Comparison of ENCODE assay signal across 2 cellular contexts in genomic region chr20:31722388-31723281, GRCh38.
A peak's percentile ranks its signal among the peaks of the same experiment; 100 is the strongest.
TF ChIP-seq lines count a peak whose summit lies in the region.

BCL2L1 (minus strand) TSS chr20:31722868; CDS start chr20:31722218, 650 bp downstream.

TF ChIP-seq in HEK293, 187 proteins besides CTCF, POLR2A, EP300 and RAD21 (continued from another document and continues in another):
- no peak for TF ChIP-seq HIC1 (tag by site-specific recombination; IDR thresholded peaks at IDR 0.05)
- peak; percentile 44; the same call in 1 of the 2 replicates for TF ChIP-seq KLF7 (tag by site-specific recombination; IDR thresholded peaks at IDR 0.05; ENCODE audit: borderline replicate concordance)
- no peak for TF ChIP-seq ZNF391 (tag by site-specific recombination; IDR thresholded peaks at IDR 0.05; ENCODE audit: borderline replicate concordance, low read depth)
- no peak for TF ChIP-seq ZNF18 (tag by site-specific recombination; IDR thresholded peaks at IDR 0.05)
- no peak for TF ChIP-seq ZFP41 (tag by site-specific recombination; IDR thresholded peaks at IDR 0.05; ENCODE audit: borderline replicate concordance)
- no peak for TF ChIP-seq TCF7L2 (IDR thresholded peaks at IDR 0.05; ENCODE audit: borderline replicate concordance, low read depth, low read length)
- TF ChIP-seq ZNF645 (tag by site-specific recombination; IDR thresholded peaks at IDR 0.05): no peak
- 0 out of 2 replicates have a peak, but pooled peaks have one; percentile 25 for TF ChIP-seq ZNF280D (tag by site-specific recombination; IDR thresholded peaks at IDR 0.05)
- TF ChIP-seq ZBTB21 (tag by site-specific recombination; IDR thresholded peaks at IDR 0.05): no peak
- TF ChIP-seq OVOL3 (tag by site-specific recombination; IDR thresholded peaks at IDR 0.05): no peak
- TF ChIP-seq SP7 (tag by site-specific recombination; IDR thresholded peaks at IDR 0.05): no peak; the same call in 1 of the 2 replicates
- no peak for TF ChIP-seq ZNF114 (tag by site-specific recombination; IDR thresholded peaks at IDR 0.05)
- TF ChIP-seq ZNF514 (tag by site-specific recombination; IDR thresholded peaks at IDR 0.05): no peak
- no peak for TF ChIP-seq ZNF280C (tag by site-specific recombination; IDR thresholded peaks at IDR 0.05)
- TF ChIP-seq ZNF350 (tag by site-specific recombination; IDR thresholded peaks at IDR 0.05): no peak
- TF ChIP-seq ZNF792 (tag by site-specific recombination; IDR thresholded peaks at IDR 0.05): no peak
- TF ChIP-seq KLF8 (tag by site-specific recombination; IDR thresholded peaks at IDR 0.05): no peak
- TF ChIP-seq MZF1 (tag by site-specific recombination; IDR thresholded peaks at IDR 0.05; ENCODE audit: borderline replicate concordance): no peak
- no peak for TF ChIP-seq ZNF501 (tag by site-specific recombination; IDR thresholded peaks at IDR 0.05)

TF ChIP-seq in K562, 482 proteins besides CTCF, POLR2A, EP300 and RAD21 (continued from another document and continues in another):
- no peak for TF ChIP-seq ZBTB2 (IDR thresholded peaks at IDR 0.05)
- no peak for TF ChIP-seq ZNF561 (CRISPR knock-in tag; conservative IDR thresholded peaks at IDR 0.05)
- TF ChIP-seq RNF219 (CRISPR knock-in tag; IDR thresholded peaks at IDR 0.05): no peak
- TF ChIP-seq ZNF407 (IDR thresholded peaks at IDR 0.05; ENCODE audit: low read depth): no peak
- peak; percentile 10; the same call in 1 of the 2 replicates for TF ChIP-seq ELF2 (CRISPR knock-in tag; IDR thresholded peaks at IDR 0.05)
- TF ChIP-seq HOXB6 (CRISPR knock-in tag; IDR thresholded peaks at IDR 0.05; ENCODE audit: borderline replicate concordance): no peak
- TF ChIP-seq ZNF3 (CRISPR knock-in tag; IDR thresholded peaks at IDR 0.05): no peak
- no peak for TF ChIP-seq GTF3C2 (IDR thresholded peaks at IDR 0.05; ENCODE audit: borderline replicate concordance, extremely low read depth, insufficient read length)
- TF ChIP-seq ELF4 (CRISPR knock-in tag; IDR thresholded peaks at IDR 0.05): 0 out of 2 replicates have a peak, but pooled peaks have one; percentile 18
- peak; percentile 45 for TF ChIP-seq SMC3 (conservative IDR thresholded peaks at IDR 0.05; ENCODE audit: insufficient read depth, low read depth, low read length)
- TF ChIP-seq EWSR1 (IDR thresholded peaks at IDR 0.05; ENCODE audit: borderline replicate concordance, low read depth, partially characterized antibody): no peak
- TF ChIP-seq ZNF696 (CRISPR knock-in tag; conservative IDR thresholded peaks at IDR 0.05): no peak
- peak; percentile 53 for TF ChIP-seq SMAD4 (CRISPR knock-in tag; conservative IDR thresholded peaks at IDR 0.05)
- no peak for TF ChIP-seq PTBP1 (IDR thresholded peaks at IDR 0.05; ENCODE audit: low read depth, low read length)
- TF ChIP-seq THRA (IDR thresholded peaks at IDR 0.05): no peak
- no peak for TF ChIP-seq ZBTB17 (CRISPR knock-in tag; IDR thresholded peaks at IDR 0.05)
- TF ChIP-seq RFX1 (IDR thresholded peaks at IDR 0.05): no peak
- TF ChIP-seq YY1 (IDR thresholded peaks at IDR 0.05; ENCODE audit: borderline replicate concordance in 1 of 3, control insufficient read depth in 1 of 3, extremely low read depth in 1 of 3, insufficient read depth in 3 of 3, insufficient read length in 1 of 3, insufficient replicate concordance in 2 of 3, low read depth in 1 of 3, low read length in 2 of 3): peak in 1 of 3 experiments; percentile 50
- TF ChIP-seq STAT6 (CRISPR knock-in tag; IDR thresholded peaks at IDR 0.05): no peak
- TF ChIP-seq STAT5B (CRISPR knock-in tag; IDR thresholded peaks at IDR 0.05): no peak
- no peak for TF ChIP-seq MITF (IDR thresholded peaks at IDR 0.05)
- TF ChIP-seq MCM7 (IDR thresholded peaks at IDR 0.05): no peak
- TF ChIP-seq BRF1 (IDR thresholded peaks at IDR 0.05; ENCODE audit: borderline replicate concordance, extremely low read depth, insufficient read length): no peak
- peak; percentile 25; the same call in 1 of the 2 replicates for TF ChIP-seq TOE1 (IDR thresholded peaks at IDR 0.05; ENCODE audit: borderline replicate concordance)
- no peak for TF ChIP-seq TOE1 (CRISPR knock-in tag; IDR thresholded peaks at IDR 0.05; ENCODE audit: borderline replicate concordance, low read depth)
- no peak for TF ChIP-seq HMG20A (CRISPR knock-in tag; conservative IDR thresholded peaks at IDR 0.05)
- no peak for TF ChIP-seq ZNF274 (IDR thresholded peaks at IDR 0.05; ENCODE audit: borderline replicate concordance, low read depth, low read length)
